9 cellular contexts compared by ENCODE assay signal in genomic region chr14:93903342-93904184, GRCh38. TPM values are rescaled to one million over a fixed set of nuclear protein-coding genes. Genes with fewer than 3 reads are reported as not detected.
DNase-seq lines count a peak whose midpoint lies in the region; ATAC-seq and TF ChIP-seq lines count a peak whose summit lies in the region.
"Had no signal": no experiment of that assay in that cellular context is flagged by ENCODE, and none has a peak within 500 bp of the region (broad histone marks: within the 10 kb centered on the region; RNA-seq: fewer than 3 reads in every experiment).

No MANE protein-coding gene starts in this region.

- H3K27ac Mint-ChIP-seq in neural crest cell (ENCODE audit: unreplicated experiment) = no peak overlapping the region

- CTCF ChIA-PET in GM10248 (lab: Yijun Ruan, JAX) = interaction anchor here (0.7 to 2.7 kb wide), 3 partner anchors 10 to 31 kb away, joined by 3 to 8 read pairs (median 3); no protein-coding TSS in a partner anchor

- H3K36me3 Mint-ChIP-seq in neural crest cell (ENCODE audit: low read depth) = no peaks in the 10 kb centered on the region

- POLR2A ChIA-PET in GM10248 (lab: Yijun Ruan, JAX) = no interaction called here

- peaks cover 2% of the 10 kb centered on the region for H3K9me3 Mint-ChIP-seq in neural crest cell

- peaks cover 2% of the 10 kb centered on the region for H3K27me3 Mint-ChIP-seq in neural crest cell (ENCODE audit: low read depth)

- TF ChIP-seq CTCF in GM10248 (IDR thresholded peaks at IDR 0.05; ENCODE audit: control extremely low read depth, extremely low read depth, low read depth, missing control alignments) (peak; percentile 36), LNCaP clone FGC (IDR thresholded peaks at IDR 0.05; ENCODE audit: control insufficient read depth, extremely low read depth, insufficient read depth) (peak; percentile 41; the same call in 1 of the 2 replicates), neural crest cell (conservative IDR thresholded peaks at IDR 0.05) (peak; percentile 49)

- no peak overlapping the region for H3K4me3 Mint-ChIP-seq in neural crest cell

- no peak for ATAC-seq in HG03342 (IDR thresholded peaks at IDR 0.05; ENCODE audit: unreplicated experiment)
- ATAC-seq in GM18909 (IDR thresholded peaks at IDR 0.05; ENCODE audit: poor library complexity, unreplicated experiment) = no peak

- no peak overlapping the region for H3K4me3 ChIP-seq in LNCaP clone FGC (ENCODE audit: low read depth, low read length)
- H3K4me3 ChIP-seq: esophagus squamous epithelium had no signal

- DNase-seq in GM10248 (ENCODE audit: extremely low spot score) (no peak), LNCaP clone FGC (ENCODE audit: low read depth) (no peak), cerebellum (ENCODE audit: low spot score) (peak; percentile 22), neural crest cell (ENCODE audit: low read depth, low spot score) (peak; percentile 27), LoVo (ENCODE audit: low spot score) (no peak)
- DNase-seq: activated CD8-positive, alpha-beta memory T cell treated with anti-CD3 and anti-CD28 coated beads, Interleukin-2, amount 50 U/mL, for 48 hours; esophagus squamous epithelium had no signal

- peaks cover 39% of the 10 kb centered on the region for H3K4me1 Mint-ChIP-seq in neural crest cell

RNA-seq across cellular contexts. Expression of gene FAM181A, which starts 23.6 kb away (rescaled TPM):
- total RNA-seq in cerebellum (2.4 TPM), neural crest cell (13.4 and 14.7 TPM in 2 replicates)
- total RNA-seq: esophagus squamous epithelium had no signal

Comparison
In these comparisons a context has a peak if more than half of its experiments do, and no peak if none do; other contexts are left out.
1. DNase-seq: peak in cerebellum (single experiment) and neural crest cell (single experiment); none in GM10248 (single experiment), LNCaP clone FGC (single experiment) and LoVo (single experiment).
2. Peak in every context shown above with its lines, with median percentiles within 50 percentile points of each other: CTCF ChIP-seq.